In the genomic region with DNA sequence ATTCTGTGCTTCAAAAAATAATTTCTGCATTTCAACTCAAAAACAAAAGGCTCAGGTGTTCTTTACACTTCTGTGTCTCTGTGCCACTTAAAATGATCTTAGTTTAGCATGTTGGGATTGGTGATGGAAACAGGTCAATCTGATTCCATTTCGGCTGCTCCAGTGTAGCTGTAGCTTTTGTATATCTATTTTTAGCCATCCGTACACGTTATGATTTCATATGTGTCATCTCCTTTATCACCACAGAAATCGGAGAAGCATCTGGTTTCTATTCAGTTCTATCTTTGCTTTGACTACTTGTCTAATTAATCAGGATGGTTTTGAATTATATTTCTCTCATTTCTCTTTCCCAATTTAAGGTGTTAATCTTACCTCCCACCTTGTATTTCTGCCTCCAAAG, we compare ENCODE assay signal across 1 cellular context.
TF ChIP-seq lines count a peak whose summit lies in the region.

No MANE protein-coding gene starts in this region.

TF ChIP-seq in SK-N-SH treated with all-trans-retinoic acid at 6 μM for 48 hours, 23 proteins besides CTCF, POLR2A, EP300 and RAD21 (continued from another document):
- TF ChIP-seq ZNF565 (CRISPR knock-in tag; conservative IDR thresholded peaks at IDR 0.05; ENCODE audit: low read depth) (no peak), TOX (CRISPR knock-in tag; IDR thresholded peaks at IDR 0.05; ENCODE audit: borderline replicate concordance) (no peak)
